In the genomic region with DNA sequence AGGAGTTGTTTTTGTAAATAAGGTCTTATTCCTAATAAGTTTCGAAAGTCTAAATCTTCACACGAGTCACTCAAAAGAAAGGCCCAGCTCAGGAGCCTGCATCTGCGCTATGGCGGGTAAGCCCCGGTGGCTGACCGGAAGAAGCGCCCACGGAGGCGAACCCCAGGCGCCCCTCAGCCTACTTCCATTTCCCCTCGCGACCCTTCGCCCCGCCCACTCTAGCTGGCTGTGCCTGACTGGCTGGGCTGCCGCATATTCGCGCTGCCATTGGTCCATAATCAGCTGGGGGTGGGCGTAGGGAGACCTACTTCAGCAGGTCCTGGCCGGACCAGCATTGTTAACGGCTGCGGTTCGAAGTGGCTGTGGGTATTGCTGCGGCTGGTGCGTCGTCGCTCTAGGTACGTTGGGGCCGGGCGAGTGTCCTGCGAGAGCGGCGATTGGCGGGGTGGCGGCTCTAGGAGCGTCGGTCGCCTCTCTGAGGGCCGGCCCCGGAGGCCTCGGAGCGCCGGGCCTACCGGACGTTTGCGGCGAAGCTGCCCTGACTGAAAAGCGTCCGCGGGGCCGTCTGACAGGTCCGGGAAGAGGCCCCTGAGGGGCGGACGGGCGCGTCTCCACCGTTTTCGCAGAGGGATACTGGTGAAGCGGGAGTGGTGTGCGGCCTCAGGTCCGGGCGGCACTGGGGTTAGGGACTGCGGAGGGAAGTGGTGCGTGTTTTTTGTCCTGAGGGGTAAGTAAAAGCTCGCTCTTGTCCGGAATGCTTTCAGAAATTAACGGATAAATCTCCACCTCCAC, we compare ENCODE assay signal across 8 cellular contexts. TPM values are rescaled to one million over a fixed set of nuclear protein-coding genes. Genes with fewer than 3 reads are reported as not detected.
DNase-seq lines count a peak whose midpoint lies in the region; ATAC-seq and TF ChIP-seq lines count a peak whose summit lies in the region.

A gene with protein sequence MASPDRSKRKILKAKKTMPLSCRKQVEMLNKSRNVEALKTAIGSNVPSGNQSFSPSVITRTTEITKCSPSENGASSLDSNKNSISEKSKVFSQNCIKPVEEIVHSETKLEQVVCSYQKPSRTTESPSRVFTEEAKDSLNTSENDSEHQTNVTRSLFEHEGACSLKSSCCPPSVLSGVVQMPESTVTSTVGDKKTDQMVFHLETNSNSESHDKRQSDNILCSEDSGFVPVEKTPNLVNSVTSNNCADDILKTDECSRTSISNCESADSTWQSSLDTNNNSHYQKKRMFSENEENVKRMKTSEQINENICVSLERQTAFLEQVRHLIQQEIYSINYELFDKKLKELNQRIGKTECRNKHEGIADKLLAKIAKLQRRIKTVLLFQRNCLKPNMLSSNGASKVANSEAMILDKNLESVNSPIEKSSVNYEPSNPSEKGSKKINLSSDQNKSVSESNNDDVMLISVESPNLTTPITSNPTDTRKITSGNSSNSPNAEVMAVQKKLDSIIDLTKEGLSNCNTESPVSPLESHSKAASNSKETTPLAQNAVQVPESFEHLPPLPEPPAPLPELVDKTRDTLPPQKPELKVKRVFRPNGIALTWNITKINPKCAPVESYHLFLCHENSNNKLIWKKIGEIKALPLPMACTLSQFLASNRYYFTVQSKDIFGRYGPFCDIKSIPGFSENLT (plus strand): TSS at position 337 of the 792 bp plus-strand sequence. CDS start 44,560 bp downstream, outside the sequence.

- 9 to 12% methylated on average over 32 to 36 of the region's 66 CpGs for WGBS in esophagus squamous epithelium, 2 donors

- H3K36me3 Mint-ChIP-seq in activated T-cell treated with anti-CD3 and anti-CD28 coated beads, Interleukin-2, amount 50 U/mL, for 24 hours (ENCODE audit: low read depth) = peaks cover 47% of the 10 kb centered on the region

- in situ Hi-C loops in GM13977 (cut with MboI; ENCODE audit: low pct_unique_long_range_greater_than_20kb, low sequenced_read_pairs, unreplicated experiment) = no loop called here

- DNase-seq in GM13977 (ENCODE audit: low spot score) (peak; percentile 89), NT2/D1 (ENCODE audit: low read depth, low spot score) (peak; percentile 94), esophagus squamous epithelium (lab: John Stamatoyannopoulos, UW) (peak; percentile 45), myocyte (ENCODE audit: low read depth) (peak; percentile 93), NCI-H774 (lab: John Stamatoyannopoulos, UW) (no peak)
- DNase-seq in activated T-cell treated with anti-CD3 and anti-CD28 coated beads, Interleukin-2, amount 50 U/mL, for 24 hours = peak; percentile 92
- peak; percentile 85 for DNase-seq in stimulated activated CD8-positive, alpha-beta memory T cell treated with anti-CD3 and anti-CD28 coated beads, Interleukin-7, amount 100 ng/mL, for 24 hours (ENCODE audit: low read depth)

- H3K4me3 ChIP-seq in NT2/D1 (ENCODE audit: insufficient read length, low read depth) (peak within 1 kb of the TSS; percentile 79), esophagus squamous epithelium (peak within 1 kb of the TSS; percentile 56 to 78 (median 66))

- intact Hi-C loops in esophagus squamous epithelium (cut with DNase I) = no loop called here

- peak in 1 of 4 donors; percentile 72 for TF ChIP-seq POLR2A in esophagus squamous epithelium (IDR thresholded peaks at IDR 0.05)

- peaks cover 8% of the 10 kb centered on the region; the same call in 1 of the 2 replicates for H3K9me3 ChIP-seq in NT2/D1 (ENCODE audit: insufficient read depth, low read length)
- H3K9me3 ChIP-seq in esophagus squamous epithelium = no peaks in the 10 kb centered on the region

- ATAC-seq in HG02870 (IDR thresholded peaks at IDR 0.05; ENCODE audit: unreplicated experiment) = peak; percentile 89

- peak within 1 kb of the TSS; percentile 96 for H3K27ac Mint-ChIP-seq in activated T-cell treated with anti-CD3 and anti-CD28 coated beads, Interleukin-2, amount 50 U/mL, for 24 hours

- H3K27ac ChIP-seq in esophagus squamous epithelium = peak within 1 kb of the TSS; percentile 64 to 79 (median 72)

- TF ChIP-seq CTCF in GM13977 (IDR thresholded peaks at IDR 0.05; ENCODE audit: extremely low read depth, insufficient read depth, missing control alignments) (no peak), esophagus squamous epithelium (IDR thresholded peaks at IDR 0.05) (no peak)

- H3K36me3 ChIP-seq in NT2/D1 (ENCODE audit: insufficient read depth, insufficient read length, low read length) = peaks cover 24% of the 10 kb centered on the region
- no peaks in the 10 kb centered on the region for H3K36me3 ChIP-seq in esophagus squamous epithelium

- peaks cover 46% of the 10 kb centered on the region for H3K4me1 Mint-ChIP-seq in activated T-cell treated with anti-CD3 and anti-CD28 coated beads, Interleukin-2, amount 50 U/mL, for 24 hours (ENCODE audit: low read depth)

- peaks cover 4% of the 10 kb centered on the region for H3K9me3 Mint-ChIP-seq in activated T-cell treated with anti-CD3 and anti-CD28 coated beads, Interleukin-2, amount 50 U/mL, for 24 hours

- H3K27me3 ChIP-seq in NT2/D1 (ENCODE audit: insufficient read depth, insufficient read length) (no peaks in the 10 kb centered on the region), esophagus squamous epithelium (peaks cover 0 to 8% (median 0%) of the 10 kb centered on the region in 4 donors)

- peak within 1 kb of the TSS; percentile 82 for H3K9ac ChIP-seq in NT2/D1 (ENCODE audit: insufficient read length, low read depth)

- peak within 1 kb of the TSS; percentile 95 for H3K4me3 Mint-ChIP-seq in activated T-cell treated with anti-CD3 and anti-CD28 coated beads, Interleukin-2, amount 50 U/mL, for 24 hours

- no peaks in the 10 kb centered on the region for H3K27me3 Mint-ChIP-seq in activated T-cell treated with anti-CD3 and anti-CD28 coated beads, Interleukin-2, amount 50 U/mL, for 24 hours

- H3K4me1 ChIP-seq in NT2/D1 (ENCODE audit: insufficient read depth, insufficient read length) (no peaks in the 10 kb centered on the region), esophagus squamous epithelium (peaks cover 0 to 24% (median 9%) of the 10 kb centered on the region in 3 donors)

RNA-seq across cellular contexts. Expression of the gene that starts here (rescaled TPM):
- 10 to 100 TPM in 1 of 4 donors, 1 to 10 TPM in 3; 4.1 to 12.2 (median 8.9) TPM for total RNA-seq in esophagus squamous epithelium
- total RNA-seq in myocyte = 4.7 and 10.1 TPM in 2 replicates
- 6.6 TPM for polyA plus RNA-seq in myocyte (2012)
